In genomic region chr4:62711575-62711974, GRCh38 we compare ENCODE assay signal across 24 cellular contexts.
DNase-seq lines count a peak whose midpoint lies in the region; ATAC-seq, FAIRE-seq and TF ChIP-seq lines count a peak whose summit lies in the region.
"Had no signal": no experiment of that assay in that cellular context is flagged by ENCODE, and none has a peak within 500 bp of the region (broad histone marks: within the 10 kb centered on the region; RNA-seq: fewer than 3 reads in every experiment).

No MANE protein-coding gene starts in this region.

- peak overlapping the region; percentile 45 for H3K9ac ChIP-seq in PC-3 (ENCODE audit: low read length)
- H3K9ac ChIP-seq: BLaER1 treated with 17β-estradiol and CSF1 and Interleukin-3, amounts not matched to agents 10 nM and 100 nM; GM23248 had no signal

- H3K4me3 Mint-ChIP-seq in CD4-positive, alpha-beta T cell = no peak overlapping the region
- H3K4me3 Mint-ChIP-seq: CD14-positive monocyte; CD4-positive, alpha-beta memory T cell had no signal

- H3K4me2 ChIP-seq in PC-3 (ENCODE audit: low read length) = peak overlapping the region; percentile 74
- H3K4me2 ChIP-seq: A549; BLaER1 treated with 17β-estradiol and CSF1 and Interleukin-3, amounts not matched to agents 10 nM and 100 nM had no signal

- 29 to 41% methylated on average over 1 of the region's 1 CpG for WGBS in transverse colon (ENCODE audit: low coverage in 1 of 2), 2 donors

- CTCF ChIA-PET in PC-3 (lab: Charles Lee) = no interaction called here
- CTCF ChIA-PET in CD4-positive, alpha-beta T cell (lab: Charles Lee) = no interaction called here

- ATAC-seq in PC-3 (peak; percentile 90), mucosa of descending colon (peak; percentile 86)
- ATAC-seq in CD4-positive, alpha-beta T cell (ENCODE audit: poor library complexity) = no peak
- ATAC-seq: A549 had no signal

- H3K36me3 Mint-ChIP-seq in CD4-positive, alpha-beta T cell (ENCODE audit: low read depth) = no peaks in the 10 kb centered on the region
- H3K36me3 Mint-ChIP-seq: CD14-positive monocyte; CD4-positive, alpha-beta memory T cell had no signal

- H4K20me1 ChIP-seq in PC-3 (ENCODE audit: low read length) = no peaks in the 10 kb centered on the region
- H4K20me1 ChIP-seq: BLaER1 treated with 17β-estradiol and CSF1 and Interleukin-3, amounts not matched to agents 10 nM and 100 nM had no signal

- in situ Hi-C loops in transverse colon (cut with MboI; ENCODE audit: low pct_ligation_motif_present in 1 of 4, low pct_unique_long_range_greater_than_20kb in 1 of 4, low sequenced_read_pairs in 3 of 4) = no loop called here

- BruUV-seq in PC-3 (replicated peaks; lab: Mats Ljungman, UMichigan) = no TSS peak

- H3K4me1 Mint-ChIP-seq in CD4-positive, alpha-beta T cell (ENCODE audit: low read depth) = no peaks in the 10 kb centered on the region
- H3K4me1 Mint-ChIP-seq: CD14-positive monocyte; CD4-positive, alpha-beta memory T cell had no signal

- no peaks in the 10 kb centered on the region for H3K9me2 ChIP-seq in PC-3 (replicated peaks; ENCODE audit: low read length)

- no peaks in the 10 kb centered on the region for H3K9me3 ChIP-seq in PC-3 (ENCODE audit: low read length)
- no peaks in the 10 kb centered on the region for H3K9me3 ChIP-seq in mucosa of descending colon
- H3K9me3 ChIP-seq in transverse colon = peaks cover 0 to 6% of the 10 kb centered on the region in 2 donors
- H3K9me3 ChIP-seq in left ventricle myocardium inferior (replicated peaks) = peaks cover 11% of the 10 kb centered on the region
- no peaks in the 10 kb centered on the region for H3K9me3 ChIP-seq in CD4-positive, alpha-beta T cell (ENCODE audit: control insufficient read depth, low read length)
- H3K9me3 ChIP-seq: A549; BE2C; BLaER1 treated with 17β-estradiol and CSF1 and Interleukin-3, amounts not matched to agents 10 nM and 100 nM had no signal

- intact Hi-C loops in PC-3 (cut with micrococcal nuclease) = loop anchor here (1.0 to 5.0 kb wide), 3 partner anchors 170 to 561 kb away; no protein-coding TSS in a partner anchor
- intact Hi-C loops in mucosa of descending colon (cut with DNase I, micrococcal nuclease) = no loop called here
- intact Hi-C loops in transverse colon (cut with DNase I; ENCODE audit: low total_unique reads) = no loop called here
- intact Hi-C loops in left ventricle myocardium inferior (cut with micrococcal nuclease) = no loop called here
- intact Hi-C loops in CD4-positive, alpha-beta T cell (cut with DNase I, micrococcal nuclease) = no loop called here

- peak overlapping the region; percentile 28; the same call in 1 of the 2 replicates for H3K4me3 ChIP-seq in PC-3 (ENCODE audit: low read length)
- H3K4me3 ChIP-seq in mucosa of descending colon = no peak overlapping the region
- H3K4me3 ChIP-seq in transverse colon = no peak overlapping the region
- no peak overlapping the region for H3K4me3 ChIP-seq in left ventricle myocardium inferior
- H3K4me3 ChIP-seq: A549; BLaER1 treated with 17β-estradiol and CSF1 and Interleukin-3, amounts not matched to agents 10 nM and 100 nM; GM23248 had no signal

- H3F3A ChIP-seq in PC-3 (ENCODE audit: low read length, unreplicated experiment) = no peaks in the 10 kb centered on the region

- H3K27me3 ChIP-seq in PC-3 (ENCODE audit: low read length) (no peaks in the 10 kb centered on the region), transverse colon (no peaks in the 10 kb centered on the region), left ventricle myocardium inferior (ENCODE audit: low read depth) (no peaks in the 10 kb centered on the region)
- H3K27me3 ChIP-seq in CD4-positive, alpha-beta T cell (ENCODE audit: control insufficient read depth, insufficient read depth, low read length) = no peaks in the 10 kb centered on the region
- H3K27me3 ChIP-seq: BE2C; BLaER1 treated with 17β-estradiol and CSF1 and Interleukin-3, amounts not matched to agents 10 nM and 100 nM had no signal

- H3K79me2 ChIP-seq in PC-3 (ENCODE audit: low read length) = no peaks in the 10 kb centered on the region

- TF ChIP-seq EP300 in transverse colon (IDR thresholded peaks at IDR 0.05; ENCODE audit: low read depth) = no peak

- H3K27ac ChIP-seq in PC-3 (ENCODE audit: low read length) = peak overlapping the region; percentile 82
- peak overlapping the region in 3 of 4 donors; percentile 27 to 51 (median 38) for H3K27ac ChIP-seq in transverse colon
- H3K27ac ChIP-seq in left ventricle myocardium inferior (replicated peaks) = no peak overlapping the region
- H3K27ac ChIP-seq in CD4-positive, alpha-beta T cell (ENCODE audit: low read depth, low read length) = no peak overlapping the region
- H3K27ac ChIP-seq: A549; BLaER1 treated with 17β-estradiol and CSF1 and Interleukin-3, amounts not matched to agents 10 nM and 100 nM; GM23248 had no signal

- H3K27me3 Mint-ChIP-seq in CD4-positive, alpha-beta T cell = no peaks in the 10 kb centered on the region
- H3K27me3 Mint-ChIP-seq: CD4-positive, alpha-beta memory T cell had no signal

- peak; percentile 94 for DNase-seq in PC-3
- no peak for DNase-seq in mucosa of descending colon
- no peak for DNase-seq in transverse colon
- no peak for DNase-seq in GM20000 (ENCODE audit: low spot score)
- no peak for DNase-seq in left ventricle myocardium inferior
- DNase-seq in CD4-positive, alpha-beta T cell = no peak
- DNase-seq: 8988T; ACHN; AML-193; BE2C; Calu3; CD4-positive, alpha-beta memory T cell; COR-L47; DND-41; GM23248; H7; HCEC 1CT had no signal

- H3K4me1 ChIP-seq in PC-3 (ENCODE audit: insufficient read depth, low read length) (peaks cover 23% of the 10 kb centered on the region), mucosa of descending colon (ENCODE audit: low read depth) (peaks cover 7% of the 10 kb centered on the region), transverse colon (peaks cover 0 to 16% (median 4%) of the 10 kb centered on the region in 4 donors), left ventricle myocardium inferior (peaks cover 4% of the 10 kb centered on the region)
- H3K4me1 ChIP-seq: A549; BE2C; BLaER1 treated with 17β-estradiol and CSF1 and Interleukin-3, amounts not matched to agents 10 nM and 100 nM had no signal

- peak; percentile 57 for FAIRE-seq in colon (lab: Jason Lieb, UNC)
- FAIRE-seq: A549, G401.6, GM12892, H1 had no signal

- H3K36me3 ChIP-seq in PC-3 (ENCODE audit: low read depth, low read length) (no peaks in the 10 kb centered on the region), mucosa of descending colon (ENCODE audit: low read depth) (no peaks in the 10 kb centered on the region), transverse colon (no peaks in the 10 kb centered on the region), left ventricle myocardium inferior (no peaks in the 10 kb centered on the region)
- H3K36me3 ChIP-seq: BE2C; BLaER1 treated with 17β-estradiol and CSF1 and Interleukin-3, amounts not matched to agents 10 nM and 100 nM had no signal

- TF ChIP-seq POLR2A in transverse colon (IDR thresholded peaks at IDR 0.05) = no peak

- TF ChIP-seq CTCF in PC-3 (conservative IDR thresholded peaks at IDR 0.05; ENCODE audit: low read depth, low read length) (no peak), mucosa of descending colon (IDR thresholded peaks at IDR 0.05) (no peak), transverse colon (IDR thresholded peaks at IDR 0.05) (no peak), GM20000 (IDR thresholded peaks at IDR 0.05; ENCODE audit: extremely low read depth, missing control alignments) (no peak), left ventricle myocardium inferior (IDR thresholded peaks at IDR 0.05; ENCODE audit: borderline replicate concordance) (no peak)
- no peak for TF ChIP-seq CTCF in CD4-positive, alpha-beta T cell (IDR thresholded peaks at IDR 0.05)

- H3K9me3 Mint-ChIP-seq in CD4-positive, alpha-beta T cell = peaks cover 15% of the 10 kb centered on the region
- H3K9me3 Mint-ChIP-seq: CD14-positive monocyte had no signal

- H3K27ac Mint-ChIP-seq in CD4-positive, alpha-beta T cell = no peak overlapping the region
- H3K27ac Mint-ChIP-seq: CD14-positive monocyte; CD4-positive, alpha-beta memory T cell had no signal

- POLR2A ChIA-PET in PC-3 (lab: Charles Lee; ENCODE audit: unreplicated experiment) = no interaction called here
- POLR2A ChIA-PET in CD4-positive, alpha-beta T cell (lab: Charles Lee) = no interaction called here

- peak overlapping the region; percentile 63 for H2AFZ ChIP-seq in PC-3 (ENCODE audit: low read length)
- H2AFZ ChIP-seq: GM23248 had no signal

Comparison
In these comparisons a context has a peak if more than half of its experiments do, and no peak if none do; other contexts are left out.
1. H3K27ac ChIP-seq: peak in PC-3 (single experiment) and transverse colon (3 of 4); none in left ventricle myocardium inferior (single experiment) and CD4-positive, alpha-beta T cell (single experiment).